ENCODE assay signal across 23 cellular contexts in genomic region chr9:9719373-9720112, GRCh38.
DNase-seq lines count a peak whose midpoint lies in the region; ATAC-seq and TF ChIP-seq lines count a peak whose summit lies in the region.
"Had no signal": no experiment of that assay in that cellular context is flagged by ENCODE, and none has a peak within 500 bp of the region (broad histone marks: within the 10 kb centered on the region; RNA-seq: fewer than 3 reads in every experiment).

No MANE protein-coding gene starts in this region.

- no peaks in the 10 kb centered on the region for H3K79me2 ChIP-seq in H9 (ENCODE audit: insufficient read depth, low read length)

- H3K4me3 Mint-ChIP-seq in H9 (no peak overlapping the region; a peak in 1 of 5 replicates), endodermal cell (no peak overlapping the region)
- H3K4me3 Mint-ChIP-seq: CD8-positive, alpha-beta memory T cell; HFFc6 had no signal

- no peaks in the 10 kb centered on the region for H3K4me1 Mint-ChIP-seq in H9
- no peaks in the 10 kb centered on the region for H3K4me1 Mint-ChIP-seq in endodermal cell
- H3K4me1 Mint-ChIP-seq: CD8-positive, alpha-beta memory T cell had no signal

- no peak overlapping the region for H3K4me3 ChIP-seq in endodermal cell (ENCODE audit: low read length)
- H3K4me3 ChIP-seq in spleen = no peak overlapping the region
- H3K4me3 ChIP-seq: GM12878, MG63, SK-N-MC had no signal

- no peak overlapping the region for H3K23ac ChIP-seq in H9 (ENCODE audit: insufficient read length, low read depth, low read length)

- DNase-seq in NCI-H510A treated with DMSO at 0.1 percent for 48 hours (lab: John Stamatoyannopoulos, UW) = peak; percentile 12
- no peak for DNase-seq in NCI-H510A (lab: John Stamatoyannopoulos, UW)
- DNase-seq in H9 = peak; percentile 69
- peak; percentile 75 for DNase-seq in endodermal cell
- peak; percentile 47 for DNase-seq in spleen
- no peak for DNase-seq in putamen (ENCODE audit: low spot score)
- no peak for DNase-seq in activated naive CD4-positive, alpha-beta T cell treated with Interleukin-2 at 50 U/mL for 16 hours
- DNase-seq: Calu3; CD8-positive, alpha-beta memory T cell; EL; H7; HFFc6; MG63; NCI-H1417 treated with DMSO at 0.1 percent for 48 hours; NCI-H187 treated with DMSO at 0.1 percent for 48 hours; NCI-H2227 treated with DMSO at 0.1 percent for 48 hours; NCI-H524; NCI-H774; SHP77 treated with DMSO at 0.1 percent for 48 hours had no signal

- H4K20me1 ChIP-seq in H9 (ENCODE audit: control insufficient read depth, insufficient read depth, insufficient read length) = no peaks in the 10 kb centered on the region

- H3K27me3 Mint-ChIP-seq in H9 (ENCODE audit: low read depth) (no peaks in the 10 kb centered on the region), endodermal cell (ENCODE audit: insufficient read depth) (no peaks in the 10 kb centered on the region)
- H3K27me3 Mint-ChIP-seq: CD8-positive, alpha-beta memory T cell had no signal

- no peak overlapping the region for H3K27ac Mint-ChIP-seq in H9
- no peak overlapping the region for H3K27ac Mint-ChIP-seq in endodermal cell
- H3K27ac Mint-ChIP-seq: CD8-positive, alpha-beta memory T cell; HFFc6 had no signal

- H2AK5ac ChIP-seq in H9 (ENCODE audit: insufficient read length, low read length) = no peak overlapping the region

- H2BK120ac ChIP-seq in H9 (ENCODE audit: low read depth, low read length, poor library complexity, severe bottlenecking) = no peak overlapping the region

- no peak overlapping the region for H3K14ac ChIP-seq in H9 (ENCODE audit: insufficient read depth, low read length)

- H3K36me3 ChIP-seq in endodermal cell (ENCODE audit: control insufficient read depth, insufficient read depth, low read length) (no peaks in the 10 kb centered on the region), spleen (no peaks in the 10 kb centered on the region)
- H3K36me3 ChIP-seq: MG63 had no signal

- H2BK12ac ChIP-seq in H9 (ENCODE audit: insufficient read length, low read depth, low read length) = no peak overlapping the region

- H3K18ac ChIP-seq in H9 (ENCODE audit: insufficient read length, low read depth, low read length) = no peak overlapping the region

- no peaks in the 10 kb centered on the region for H3K79me1 ChIP-seq in H9 (ENCODE audit: insufficient read depth, low read depth, low read length, poor library complexity, severe bottlenecking)

- intact Hi-C loops in spleen (cut with DNase I; ENCODE audit: low total_unique reads) = no loop called here

- H2BK5ac ChIP-seq in H9 (ENCODE audit: insufficient read length, low read length) = no peak overlapping the region

- WGBS in H9 (ENCODE audit: extremely low coverage, insufficient read length, low lambda C conversion rate) = no CpG with 5 or more reads among the region's 16 CpGs
- 85 to 96% methylated on average over 14 to 16 of the region's 16 CpGs for WGBS in endodermal cell (ENCODE audit: insufficient coverage in 1 of 2, insufficient read length in 1 of 2), 2 experiments
- 80 to 93% (median 86%) methylated on average over 14 to 16 of the region's 16 CpGs for WGBS in spleen, 5 donors

- H4K91ac ChIP-seq in H9 (ENCODE audit: insufficient read length, low read depth, low read length) = no peak overlapping the region

- H4K8ac ChIP-seq in H9 (replicated peaks; ENCODE audit: insufficient read length, low read depth, low read length) = no peak overlapping the region

- H3K27me3 ChIP-seq in H9 (ENCODE audit: insufficient read depth, low read length) = no peaks in the 10 kb centered on the region
- H3K27me3 ChIP-seq in endodermal cell (ENCODE audit: control insufficient read depth, insufficient read depth, low read length, poor library complexity, severe bottlenecking) = no peaks in the 10 kb centered on the region
- H3K27me3 ChIP-seq in spleen (replicated peaks in 1 of 7) = no peaks in the 10 kb centered on the region
- H3K27me3 ChIP-seq: MG63 had no signal

- H2BK20ac ChIP-seq in H9 (ENCODE audit: low read depth, low read length, poor library complexity, severe bottlenecking) = no peak overlapping the region

- H3K4ac ChIP-seq in H9 (ENCODE audit: low read depth, low read length) = no peak overlapping the region

- no peak for TF ChIP-seq POLR2A in spleen (IDR thresholded peaks at IDR 0.05)

- ATAC-seq in HG03439 (IDR thresholded peaks at IDR 0.05; ENCODE audit: unreplicated experiment) = no peak
- ATAC-seq: GM12878 had no signal

- H3T11ph ChIP-seq in H9 (ENCODE audit: low read length) = no peak overlapping the region

- H3K9me3 ChIP-seq in H9 (ENCODE audit: control insufficient read depth, low read depth, low read length) (peaks cover 6% of the 10 kb centered on the region), endodermal cell (ENCODE audit: control insufficient read depth, low read length) (peaks cover 8% of the 10 kb centered on the region), spleen (peaks cover 0 to 28% (median 22%) of the 10 kb centered on the region in 8 donors)
- H3K9me3 ChIP-seq: MG63 had no signal

- no peak overlapping the region for H3K4me2 ChIP-seq in H9 (ENCODE audit: insufficient read depth, insufficient read length, low read length)

- H4K5ac ChIP-seq in H9 (ENCODE audit: insufficient read length, low read depth, low read length) = no peak overlapping the region

- H3K9me3 Mint-ChIP-seq in H9 = peaks cover 12 to 18% of the 10 kb centered on the region in 2 experiments; a peak in 3 of 5 replicates
- H3K9me3 Mint-ChIP-seq in endodermal cell = peaks cover 10% of the 10 kb centered on the region

- H3K4me1 ChIP-seq in H9 (ENCODE audit: insufficient read depth, low read length) (no peaks in the 10 kb centered on the region), endodermal cell (ENCODE audit: control insufficient read depth, insufficient read depth, low read length) (no peaks in the 10 kb centered on the region), spleen (no peaks in the 10 kb centered on the region)

- TF ChIP-seq CTCF in H9 (conservative IDR thresholded peaks at IDR 0.05) (0 out of 3 replicates have a peak, but pooled peaks have one; percentile 8), endodermal cell (conservative IDR thresholded peaks at IDR 0.05) (peak; percentile 21), spleen (IDR thresholded peaks at IDR 0.05 in 8 of 11, conservative IDR thresholded peaks at IDR 0.05 in 3 of 11) (no peak)

- H3K36me3 Mint-ChIP-seq in H9 (ENCODE audit: insufficient read depth in 1 of 3, low read depth in 3 of 3) = peaks cover 0 to 10% (median 4%) of the 10 kb centered on the region in 3 experiments; a peak in 5 of 7 replicates
- no peaks in the 10 kb centered on the region for H3K36me3 Mint-ChIP-seq in endodermal cell (ENCODE audit: low read depth)
- H3K36me3 Mint-ChIP-seq: CD8-positive, alpha-beta memory T cell had no signal

- no peaks in the 10 kb centered on the region for H3K23me2 ChIP-seq in H9 (ENCODE audit: insufficient read length, low read depth, low read length, poor library complexity, severe bottlenecking)

- H3K9ac ChIP-seq in H9 (ENCODE audit: extremely low read depth, insufficient read length, low read length) (no peak overlapping the region), endodermal cell (ENCODE audit: extremely low read depth, low read length, poor library complexity, severe bottlenecking) (no peak overlapping the region)

- H2AFZ ChIP-seq in H9 (ENCODE audit: low read length) = no peak overlapping the region

- H3K27ac ChIP-seq in H9 (ENCODE audit: insufficient read length, low read depth, low read length) = no peak overlapping the region
- H3K27ac ChIP-seq in endodermal cell (ENCODE audit: low read depth, low read length) = no peak overlapping the region
- H3K27ac ChIP-seq in spleen = no peak overlapping the region
- H3K27ac ChIP-seq: C4-2B, SK-N-MC had no signal

- no peak overlapping the region for H2BK15ac ChIP-seq in H9 (ENCODE audit: low read depth, low read length)

- no peak overlapping the region for H3K56ac ChIP-seq in H9 (ENCODE audit: insufficient read length, low read depth, low read length)

Comparison
In these comparisons a context has a peak if more than half of its experiments do, and no peak if none do; other contexts are left out.
1. DNase-seq: peak in NCI-H510A treated with DMSO at 0.1 percent for 48 hours (single experiment), H9 (single experiment), endodermal cell (single experiment) and spleen (single experiment); none in NCI-H510A (single experiment), putamen (single experiment) and activated naive CD4-positive, alpha-beta T cell treated with Interleukin-2 at 50 U/mL for 16 hours (single experiment).
2. CTCF ChIP-seq: peak in H9 (single experiment) and endodermal cell (single experiment); none in spleen (0 of 11).